ENCODE assay signal across 16 cellular contexts in the genomic region with DNA sequence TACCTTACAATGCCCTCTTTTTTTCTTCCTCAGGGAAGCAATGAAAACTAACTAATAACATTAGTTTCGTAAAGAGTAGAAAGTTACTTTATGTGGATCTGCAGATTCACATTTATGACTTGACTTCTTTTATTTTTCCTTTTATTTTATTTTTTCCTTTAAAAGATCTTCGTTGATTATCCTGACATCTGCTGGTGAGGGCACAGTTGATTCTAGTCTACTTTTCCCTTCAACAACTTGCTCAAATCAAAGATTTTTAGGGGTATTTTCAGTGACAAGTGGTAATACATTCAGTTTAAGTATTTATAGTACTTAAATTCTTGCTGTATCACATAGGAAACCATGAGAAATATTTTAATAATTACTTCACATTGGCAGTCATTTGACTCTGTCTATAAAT. TPM values are rescaled to one million over a fixed set of nuclear protein-coding genes. Genes with fewer than 3 reads are reported as not detected.
DNase-seq lines count a peak whose midpoint lies in the region; ATAC-seq and TF ChIP-seq lines count a peak whose summit lies in the region.
"Had no signal": no experiment of that assay in that cellular context is flagged by ENCODE, and none has a peak within 500 bp of the region (broad histone marks: within the 10 kb centered on the region; RNA-seq: fewer than 3 reads in every experiment).

No MANE protein-coding gene starts in this region.

- in situ Hi-C loops in ACHN (cut with HindIII; ENCODE audit: low pct_ligation_motif_present, low pct_unique_long_range_greater_than_20kb, low sequenced_read_pairs): no loop called here
- in situ Hi-C loops in IMR-90 (cut with MboI; ENCODE audit: low sequenced_read_pairs): loop anchor here (5.0 kb wide), 2 partner anchors 452 to 657 kb away; a partner anchor contains a TSS

- no peaks in the 10 kb centered on the region for H3K36me3 ChIP-seq in IMR-90 (ENCODE audit: control insufficient read depth, insufficient read depth, low read length)

- ATAC-seq in IMR-90 (ENCODE audit: low read depth) (no peak), GM19455 (IDR thresholded peaks at IDR 0.05; ENCODE audit: unreplicated experiment) (no peak), GM18511 (IDR thresholded peaks at IDR 0.05; ENCODE audit: unreplicated experiment) (no peak)
- ATAC-seq: K562 had no signal

- no peak overlapping the region for H2AK5ac ChIP-seq in IMR-90 (ENCODE audit: low read depth, low read length)

- H2BK120ac ChIP-seq in IMR-90 (ENCODE audit: low read depth, low read length): peak overlapping the region; percentile 49

- peak overlapping the region in 1 of 2 experiments; percentile 69; a peak in 1 of 4 replicates for H4K8ac ChIP-seq in IMR-90 (ENCODE audit: low read depth in 2 of 2, low read length in 2 of 2)

- no CpG with 5 or more reads among the region's 2 CpGs for WGBS in IMR-90 (ENCODE audit: extremely low coverage in 2 of 2, insufficient read length in 1 of 2), 2 experiments

- H3K9me3 ChIP-seq in IMR-90 (ENCODE audit: control insufficient read depth, insufficient read depth, low read length): no peaks in the 10 kb centered on the region

- no peak overlapping the region for H2AK9ac ChIP-seq in IMR-90 (replicated peaks; ENCODE audit: low read depth, low read length, poor library complexity)

- peak overlapping the region; percentile 43; the same call in 1 of the 2 replicates for H4K5ac ChIP-seq in IMR-90 (ENCODE audit: low read depth, low read length)

- H3K23ac ChIP-seq in IMR-90 (ENCODE audit: low read depth, low read length): peak overlapping the region; percentile 43; the same call in 1 of the 2 replicates

- peak; percentile 47 for TF ChIP-seq RAD21 in IMR-90 (IDR thresholded peaks at IDR 0.05; ENCODE audit: low read length)

- dilution Hi-C loops in IMR-90 (cut with HindIII; ENCODE audit: low sequenced_read_pairs, unreplicated experiment): no loop called here

- CTCF ChIA-PET in IMR-90 (lab: Yijun Ruan, JAX): interaction anchor here (0.9 kb wide), 1 partner anchor 366 kb away, joined by 3 read pairs; no protein-coding TSS in a partner anchor

- no peak overlapping the region; the same call in 1 of the 2 replicates for H3K9ac ChIP-seq in IMR-90 (ENCODE audit: low read depth, low read length)

- peak overlapping the region; percentile 58; the same call in 1 of the 2 replicates for H2BK20ac ChIP-seq in IMR-90 (ENCODE audit: low read depth, low read length)

- H3K9me1 ChIP-seq in IMR-90 (ENCODE audit: insufficient read depth, low read length): no peaks in the 10 kb centered on the region

- no peak overlapping the region for H3K56ac ChIP-seq in IMR-90 (ENCODE audit: extremely low read depth, insufficient read depth, low read length)

- no peak overlapping the region for H3K27ac ChIP-seq in IMR-90 (ENCODE audit: insufficient read depth, low read length)
- peak overlapping the region; percentile 68 to 91 for H3K27ac ChIP-seq in coronary artery

- no peak for TF ChIP-seq POLR2A in IMR-90 (IDR thresholded peaks at IDR 0.05; ENCODE audit: low read depth, low read length)

- intact Hi-C loops in IMR-90 (cut with micrococcal nuclease): loop anchor here (1.0 to 10.0 kb wide), 6 partner anchors 79 to 452 kb away; no protein-coding TSS in a partner anchor

- no peak overlapping the region for H2BK15ac ChIP-seq in IMR-90 (ENCODE audit: low read depth, low read length)

- peak overlapping the region; percentile 57; the same call in 1 of the 2 replicates for H3K18ac ChIP-seq in IMR-90 (ENCODE audit: low read depth, low read length)

- H3K4me1 ChIP-seq in IMR-90 (ENCODE audit: control insufficient read depth, insufficient read depth, low read length): peaks cover 1% of the 10 kb centered on the region; the same call in 1 of the 2 replicates

- H3K79me1 ChIP-seq in IMR-90 (ENCODE audit: low read depth in 1 of 2, low read length in 2 of 2): peaks cover 4 to 31% of the 10 kb centered on the region in 2 experiments

- POLR2A ChIA-PET in IMR-90 (lab: Charles Lee; ENCODE audit: unreplicated experiment): no interaction called here

- H4K20me1 ChIP-seq in IMR-90 (ENCODE audit: insufficient read depth, low read length): no peaks in the 10 kb centered on the region

- BruUV-seq in IMR-90 (replicated peaks; lab: Mats Ljungman, UMichigan): no TSS peak

- TF ChIP-seq CTCF in IMR-90 (conservative IDR thresholded peaks at IDR 0.05; ENCODE audit: low read depth, low read length) (peak; percentile 54), coronary artery (IDR thresholded peaks at IDR 0.05) (no peak)

- H3K27me3 ChIP-seq in IMR-90 (ENCODE audit: control insufficient read depth, insufficient read depth, low read length): no peaks in the 10 kb centered on the region

- H3K14ac ChIP-seq in IMR-90 (replicated peaks; ENCODE audit: low read depth, low read length): no peak overlapping the region

- H3K4me3 ChIP-seq in IMR-90 (ENCODE audit: insufficient read depth, low read depth, low read length): no peak overlapping the region
- peak overlapping the region; percentile 18 for H3K4me3 ChIP-seq in coronary artery
- H3K4me3 ChIP-seq: K562, lung had no signal

- DNase-seq in ACHN: peak; percentile 51
- DNase-seq in IMR-90: peak; percentile 56
- no peak for DNase-seq in coronary artery (ENCODE audit: low spot score)
- DNase-seq in kidney glomerular epithelial cell (lab: John Stamatoyannopoulos, UW): peak; percentile 43
- DNase-seq in EL: no peak
- no peak for DNase-seq in AML-193 (lab: John Stamatoyannopoulos, UW)
- DNase-seq: activated CD8-positive, alpha-beta memory T cell treated with anti-CD3 and anti-CD28 coated beads for 24 hours; DMS 273 treated with DMSO at 0.1 percent for 48 hours; H7; NCI-H1105; retina; substantia nigra had no signal

- H2BK5ac ChIP-seq in IMR-90 (ENCODE audit: low read depth, low read length, poor library complexity, severe bottlenecking): peak overlapping the region; percentile 86

- no peak overlapping the region for H3K4me2 ChIP-seq in IMR-90 (ENCODE audit: low read depth, low read length)

- no peak overlapping the region for H4K91ac ChIP-seq in IMR-90 (ENCODE audit: insufficient read depth, low read depth, low read length)

- H3K4ac ChIP-seq in IMR-90 (ENCODE audit: low read depth, low read length): peak overlapping the region; percentile 48; the same call in 1 of the 2 replicates

- no peak overlapping the region for H2AFZ ChIP-seq in IMR-90 (replicated peaks; ENCODE audit: low read length, poor library complexity)

TF ChIP-seq in IMR-90, 13 proteins besides CTCF, POLR2A, EP300 and RAD21:
- TF ChIP-seq BHLHE40 (IDR thresholded peaks at IDR 0.05; ENCODE audit: low read depth, low read length) (no peak), MXI1 (IDR thresholded peaks at IDR 0.05; ENCODE audit: borderline replicate concordance, low read depth, low read length) (no peak), SMC3 (IDR thresholded peaks at IDR 0.05; ENCODE audit: low read depth, low read length) (peak; percentile 41), CEBPB (IDR thresholded peaks at IDR 0.05; ENCODE audit: low read depth, low read length) (no peak)

RNA-seq across cellular contexts. Expression of a gene that starts 4.9 kb away (rescaled TPM):
- 82.8 and 101 TPM in 2 replicates for total RNA-seq in IMR-90 (2012; rRNA removed)
- 43.7 and 55.5 TPM in 2 replicates for polyA plus RNA-seq in IMR-90 (2012; rRNA removed)
- polyA plus RNA-seq in IMR-90 (2012; cell fraction: cytosol; rRNA removed): 10.6 and 11.1 TPM in 2 replicates
- 3.3 and 17.7 TPM in 2 replicates for polyA plus RNA-seq in IMR-90 (2012; cell fraction: nucleus; rRNA removed; ENCODE audit: low replicate concordance)
- polyA plus RNA-seq: K562 had no signal

Comparison
In these comparisons a context has a peak if more than half of its experiments do, and no peak if none do; other contexts are left out.
1. DNase-seq: peak in ACHN (single experiment), IMR-90 (single experiment) and kidney glomerular epithelial cell (single experiment); none in coronary artery (single experiment), EL (single experiment) and AML-193 (0 of 2).